ENCODE assay signal across 9 cellular contexts in the genomic region with DNA sequence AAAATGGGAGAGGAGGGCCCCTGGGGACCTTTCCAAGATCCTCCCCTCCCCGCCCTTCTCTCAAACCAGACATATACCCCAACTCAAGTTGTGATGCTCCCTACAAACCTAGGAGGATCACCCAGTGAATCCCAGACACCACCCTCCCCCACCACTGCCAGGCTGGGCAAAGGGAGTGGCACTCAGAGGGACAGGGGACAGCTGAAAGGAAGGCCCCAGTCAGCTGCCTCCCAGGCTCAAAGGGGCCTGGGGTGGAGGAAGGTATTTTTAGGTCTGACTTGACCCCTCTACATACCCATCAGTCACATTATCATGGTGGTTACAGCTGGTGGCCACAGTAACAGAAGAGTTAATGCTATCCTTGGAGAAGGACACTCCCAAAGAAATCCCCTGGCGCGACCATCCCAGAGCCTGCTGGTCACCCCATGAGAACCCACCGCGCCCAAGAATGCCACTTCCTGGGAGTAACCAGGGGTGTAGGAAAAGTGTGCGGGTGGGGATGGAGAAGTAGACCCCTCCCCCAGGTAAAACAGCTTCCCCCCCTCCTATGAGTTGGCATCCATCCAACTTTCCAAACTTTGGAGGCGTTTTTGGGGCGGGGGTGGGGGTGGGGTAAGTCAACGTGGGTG. TPM values are rescaled to one million over a fixed set of nuclear protein-coding genes. Genes with fewer than 3 reads are reported as not detected.
A peak's percentile ranks its signal among the peaks of the same experiment; 100 is the strongest.
DNase-seq lines count a peak whose midpoint lies in the region; TF ChIP-seq lines count a peak whose summit lies in the region.
"Had no signal": no experiment of that assay in that cellular context is flagged by ENCODE, and none has a peak within 500 bp of the region (broad histone marks: within the 10 kb centered on the region; RNA-seq: fewer than 3 reads in every experiment).

No MANE protein-coding gene starts in this region.

- H3K36me3 ChIP-seq in A673 (ENCODE audit: insufficient read depth, low read length, poor library complexity, severe bottlenecking) (peaks cover 3% of the 10 kb centered on the region), HEK293 (ENCODE audit: control insufficient read depth in 2 of 2, insufficient read depth in 1 of 2, low read length in 2 of 2) (peaks cover 10 to 38% of the 10 kb centered on the region in 2 experiments), mammary epithelial cell (ENCODE audit: insufficient read depth, low read length) (peaks cover 3% of the 10 kb centered on the region), mucosa of stomach (ENCODE audit: control insufficient read depth, insufficient read depth, low read length) (no peaks in the 10 kb centered on the region)

- H3K9me3 ChIP-seq in A673 (ENCODE audit: low read depth, low read length, poor library complexity, severe bottlenecking) (no peaks in the 10 kb centered on the region), HEK293 (ENCODE audit: control insufficient read depth, insufficient read depth, low read depth, low read length) (no peaks in the 10 kb centered on the region), mammary epithelial cell (replicated peaks; ENCODE audit: insufficient read depth, low read length) (no peaks in the 10 kb centered on the region), mucosa of stomach (ENCODE audit: control insufficient read depth, low read length) (no peaks in the 10 kb centered on the region)

- WGBS in mammary epithelial cell (ENCODE audit: low coverage, missing lambda C conversion rate): 38% methylated on average over 7 of the region's 9 CpGs

- H3K4me3 ChIP-seq in A673 (ENCODE audit: low read depth, low read length, poor library complexity, severe bottlenecking) (peak overlapping the region; percentile 70), HEK293 (ENCODE audit: low read depth, low read length) (peak overlapping the region; percentile 61; the same call in 1 of the 2 replicates), mammary epithelial cell (replicated peaks in 1 of 3; ENCODE audit: insufficient read depth in 1 of 3, low read depth in 2 of 3, low read length in 3 of 3) (peak overlapping the region; percentile 58 to 81 (median 78)), mucosa of stomach (ENCODE audit: low read length) (no peak overlapping the region)

- intact Hi-C loops in A673 (cut with micrococcal nuclease; ENCODE audit: unreplicated experiment): loop anchor here (5.0 kb wide), 1 partner anchor 41 kb away; no protein-coding TSS in a partner anchor
- intact Hi-C loops in mammary epithelial cell (cut with micrococcal nuclease): loop anchor here (2.0 kb wide), 1 partner anchor 42 kb away; no protein-coding TSS in a partner anchor

- BruUV-seq in A673 (replicated peaks; lab: Mats Ljungman, UMichigan) (no TSS peak), mammary epithelial cell (replicated peaks; lab: Mats Ljungman, UMichigan) (no TSS peak)

- in situ Hi-C loops in mammary epithelial cell (cut with MboI; ENCODE audit: low sequenced_read_pairs in 2 of 2): no loop called here

- no peak for TF ChIP-seq CTCF in A673 (conservative IDR thresholded peaks at IDR 0.05; ENCODE audit: low read depth, low read length)
- TF ChIP-seq CTCF in HEK293 (tag by site-specific recombination; IDR thresholded peaks at IDR 0.05): no peak
- no peak for TF ChIP-seq CTCF in mammary epithelial cell (conservative IDR thresholded peaks at IDR 0.05 in 1 of 2, IDR thresholded peaks at IDR 0.05 in 1 of 2; ENCODE audit: extremely low read depth in 1 of 2, insufficient read depth in 1 of 2, low read depth in 1 of 2, low read length in 2 of 2)

- H3K27me3 ChIP-seq in A673 (replicated peaks; ENCODE audit: insufficient read depth, low read depth, low read length, poor library complexity): no peaks in the 10 kb centered on the region
- H3K27me3 ChIP-seq in mammary epithelial cell (ENCODE audit: insufficient read depth, low read length): no peaks in the 10 kb centered on the region
- no peaks in the 10 kb centered on the region for H3K27me3 ChIP-seq in mucosa of stomach (ENCODE audit: control insufficient read depth, insufficient read depth, low read length)

- dilution Hi-C loops in mammary epithelial cell (cut with HindIII; ENCODE audit: low sequenced_read_pairs): loop anchor here (5.0 kb wide), 2 partner anchors 34 to 51 kb away; no protein-coding TSS in a partner anchor

- no peak overlapping the region for H3K27ac ChIP-seq in A673 (ENCODE audit: low read depth, low read length, poor library complexity, severe bottlenecking)
- no peak overlapping the region; the same call in 1 of the 2 replicates for H3K27ac ChIP-seq in HEK293 (ENCODE audit: extremely low read depth, low read depth, low read length)
- H3K27ac ChIP-seq in mammary epithelial cell (ENCODE audit: insufficient read depth, low read depth, low read length): no peak overlapping the region

- H3K9ac ChIP-seq in mammary epithelial cell (ENCODE audit: insufficient read depth, low read length) (no peak overlapping the region), mucosa of stomach (ENCODE audit: low read length) (peak overlapping the region; percentile 18)

- POLR2A ChIA-PET in A673 (lab: Charles Lee; ENCODE audit: low non-redundant PET): no interaction called here
- POLR2A ChIA-PET in HEK293 (lab: Yijun Ruan, JAX): interaction anchor here (0.9 to 2.2 kb wide), 3 partner anchors 9 to 48 kb away, joined by 3 to 15 read pairs (median 4); no protein-coding TSS in a partner anchor

- H3K4me2 ChIP-seq in mammary epithelial cell (ENCODE audit: insufficient read depth, low read depth, low read length): peak overlapping the region; percentile 89

- DNase-seq in A673 (ENCODE audit: low spot score) (no peak), mammary epithelial cell (peak; percentile 40), GDM1 (lab: John Stamatoyannopoulos, UW) (no peak), DMS79 (lab: John Stamatoyannopoulos, UW) (no peak), cortex of kidney (lab: John Stamatoyannopoulos, UW) (no peak)
- DNase-seq in activated CD4-positive, alpha-beta T cell treated with anti-CD3 and anti-CD28 coated beads for 1 hour: no peak

- H3K79me2 ChIP-seq in mammary epithelial cell (ENCODE audit: insufficient read depth, low read length): peaks cover 55% of the 10 kb centered on the region

- CTCF ChIA-PET in A673 (lab: Charles Lee): interaction anchor here (0.7 kb wide), 1 partner anchor 156 kb away, joined by 3 read pairs; no protein-coding TSS in a partner anchor
- CTCF ChIA-PET in HEK293 (lab: Yijun Ruan, JAX): interaction anchor here (0.5 to 3.5 kb wide), 9 partner anchors 10 to 847 kb away, joined by 3 to 28 read pairs (median 3); no protein-coding TSS in a partner anchor
- CTCF ChIA-PET in mammary epithelial cell (lab: Charles Lee; ENCODE audit: low non-redundant PET): interaction anchor here (0.5 kb wide), 1 partner anchor 31 kb away, joined by 3 read pairs; no protein-coding TSS in a partner anchor

- no peak overlapping the region for H2AFZ ChIP-seq in mammary epithelial cell (ENCODE audit: low read depth, low read length)

- no peaks in the 10 kb centered on the region for H4K20me1 ChIP-seq in mammary epithelial cell (ENCODE audit: insufficient read depth, low read length)

- H3K4me1 ChIP-seq in A673 (ENCODE audit: insufficient read depth, low read length, poor library complexity, severe bottlenecking): peaks cover 27% of the 10 kb centered on the region
- H3K4me1 ChIP-seq in HEK293 (ENCODE audit: control insufficient read depth, insufficient read depth, low read length): peaks cover 19% of the 10 kb centered on the region; the same call in 1 of the 2 replicates
- peaks cover 18% of the 10 kb centered on the region for H3K4me1 ChIP-seq in mammary epithelial cell (ENCODE audit: insufficient read depth, low read length)
- peaks cover 22% of the 10 kb centered on the region for H3K4me1 ChIP-seq in mucosa of stomach (ENCODE audit: control insufficient read depth, insufficient read depth, low read length)

TF ChIP-seq in HEK293, 187 proteins besides CTCF, POLR2A, EP300 and RAD21:
- TF ChIP-seq IKZF3 (tag by site-specific recombination; IDR thresholded peaks at IDR 0.05) (0 out of 2 replicates have a peak, but pooled peaks have one; percentile 38), ZNF157 (tag by site-specific recombination; IDR thresholded peaks at IDR 0.05) (no peak), KLF1 (tag by site-specific recombination; IDR thresholded peaks at IDR 0.05) (peak; percentile 47; the same call in 1 of the 2 replicates), KLF8 (tag by site-specific recombination; IDR thresholded peaks at IDR 0.05) (0 out of 2 replicates have a peak, but pooled peaks have one; percentile 6), KLF10 (tag by site-specific recombination; IDR thresholded peaks at IDR 0.05) (0 out of 2 replicates have a peak, but pooled peaks have one; percentile 10), REPIN1 (tag by site-specific recombination; IDR thresholded peaks at IDR 0.05; ENCODE audit: low read depth) (no peak)

RNA-seq across cellular contexts. Expression of gene CACNB1, which starts 1.2 kb away (rescaled TPM):
- total RNA-seq in A673 (2021) (8.0 and 10.4 TPM in 2 replicates), mammary epithelial cell (10 to 100 TPM in 1 of 2 donors, 1 to 10 TPM in 1; 8.2 to 21.6 TPM)
- polyA plus RNA-seq in mammary epithelial cell: 6.9 TPM
- polyA minus RNA-seq in mammary epithelial cell: 6.7 TPM

RNA-seq across cellular contexts. Expression of gene RPL19, which starts 3.8 kb away (rescaled TPM):
- 950 and 1,115 TPM in 2 replicates for total RNA-seq in A673 (2021)
- total RNA-seq in mammary epithelial cell: 1,000 to 10,000 TPM; 1,153 to 1,694 TPM
- polyA plus RNA-seq in mammary epithelial cell: 2,221 TPM
- polyA minus RNA-seq in mammary epithelial cell: 738 TPM

RNA-seq across cellular contexts. Expression of gene STAC2, which starts 29.4 kb away (rescaled TPM):
- total RNA-seq in A673 (2021) (1.3 and 2.8 TPM in 2 replicates), mammary epithelial cell (not detected)
- polyA plus RNA-seq in mammary epithelial cell: not detected
- polyA minus RNA-seq in mammary epithelial cell: not detected

RNA-seq across cellular contexts. Expression of gene ARL5C, which starts 30.3 kb away (rescaled TPM):
- total RNA-seq in A673 (2021) (not detected in 2 replicates), mammary epithelial cell (not detected)
- polyA plus RNA-seq in mammary epithelial cell: not detected
- polyA minus RNA-seq in mammary epithelial cell: not detected
- total RNA-seq: esophagus mucosa had no signal

RNA-seq across cellular contexts. Expression of gene PLXDC1, which starts 44.9 kb away (rescaled TPM):
- total RNA-seq in A673 (2021): 0.28 and 0.75 TPM in 2 replicates
- total RNA-seq in mammary epithelial cell: under 1 TPM in 1 of 2 donors, not detected in 1; 0.33 TPM
- polyA plus RNA-seq in mammary epithelial cell: 0.09 TPM
- polyA minus RNA-seq in mammary epithelial cell: not detected
